Comparison of ENCODE assay signal across 6 cellular contexts in genomic region chr3:21892104-21892503, GRCh38.
"Had no signal": no experiment of that assay in that cellular context is flagged by ENCODE, and none has a peak within 500 bp of the region (broad histone marks: within the 10 kb centered on the region; RNA-seq: fewer than 3 reads in every experiment).

No MANE protein-coding gene starts in this region.

- ATAC-seq: K562 had no signal

- H3K9ac ChIP-seq: KMS-11 had no signal

- H3K4me3 ChIP-seq: K562 had no signal

- H3K27ac ChIP-seq: HL-60, KMS-11 had no signal

- H3K4me2 ChIP-seq: KMS-11 had no signal

- FAIRE-seq: HTR-8/SVneo, K562 had no signal

- DNase-seq: KBM-7, KG1 had no signal
